Comparison of ENCODE assay signal across 17 cellular contexts in genomic region chr10:73169320-73169719, GRCh38. TPM values are rescaled to one million over a fixed set of nuclear protein-coding genes. Genes with fewer than 3 reads are reported as not detected.
DNase-seq lines count a peak whose midpoint lies in the region; TF ChIP-seq lines count a peak whose summit lies in the region.
"Had no signal": no experiment of that assay in that cellular context is flagged by ENCODE, and none has a peak within 500 bp of the region (broad histone marks: within the 10 kb centered on the region; RNA-seq: fewer than 3 reads in every experiment).

No MANE protein-coding gene starts in this region.

- 96% methylated on average over 1 of the region's 3 CpGs for WGBS in HUES64

- no peak overlapping the region for H3K9ac ChIP-seq in HUES64 (ENCODE audit: low read depth, low read length)

- peak overlapping the region; percentile 54 for H3K4me3 Mint-ChIP-seq in T-helper 2 cell treated with Interferon-gamma antibody and Interleukin-4, amounts not matched to agents 5 μg/mL and 100 μg/mL, for 36 hours
- peak overlapping the region; percentile 56 for H3K4me3 Mint-ChIP-seq in activated T-helper 2 cell treated with anti-CD3 and anti-CD28 coated beads, Interferon-gamma antibody, Interleukin-2, Interleukin-4, amounts not matched to agents 10 μg/mL and 5 μg/mL and 100 μg/mL, durations not matched to agents 14 hours and 24 hours and 36 hours (ENCODE audit: low read depth)
- H3K4me3 Mint-ChIP-seq in nephron progenitor cell = peak overlapping the region; percentile 99

- intact Hi-C loops in activated T-helper 2 cell treated with anti-CD3 and anti-CD28 coated beads, Interferon-gamma antibody, Interleukin-2, Interleukin-4, amounts not matched to agents 10 μg/mL and 5 μg/mL and 100 μg/mL, durations not matched to agents 14 hours and 24 hours and 36 hours (cut with micrococcal nuclease) = loop anchor here (2.0 to 5.0 kb wide), 3 partner anchors 57 to 543 kb away; partner anchors contain the start of genes MICU1, MRPS16 and NUDT13

- H3K9me3 Mint-ChIP-seq in T-helper 2 cell treated with Interferon-gamma antibody and Interleukin-4, amounts not matched to agents 5 μg/mL and 100 μg/mL, for 36 hours = no peaks in the 10 kb centered on the region
- no peaks in the 10 kb centered on the region for H3K9me3 Mint-ChIP-seq in activated T-helper 2 cell treated with anti-CD3 and anti-CD28 coated beads, Interferon-gamma antibody, Interleukin-2, Interleukin-4, amounts not matched to agents 10 μg/mL and 5 μg/mL and 100 μg/mL, durations not matched to agents 14 hours and 24 hours and 36 hours
- H3K9me3 Mint-ChIP-seq in nephron progenitor cell = peaks cover 26% of the 10 kb centered on the region

- TF ChIP-seq CTCF in nephron progenitor cell (IDR thresholded peaks at IDR 0.05) = no peak

- peaks cover 31% of the 10 kb centered on the region for H3K4me1 Mint-ChIP-seq in T-helper 2 cell treated with Interferon-gamma antibody and Interleukin-4, amounts not matched to agents 5 μg/mL and 100 μg/mL, for 36 hours (ENCODE audit: low read depth)
- H3K4me1 Mint-ChIP-seq in activated T-helper 2 cell treated with anti-CD3 and anti-CD28 coated beads, Interferon-gamma antibody, Interleukin-2, Interleukin-4, amounts not matched to agents 10 μg/mL and 5 μg/mL and 100 μg/mL, durations not matched to agents 14 hours and 24 hours and 36 hours (ENCODE audit: low read depth) = peaks cover 26% of the 10 kb centered on the region
- peaks cover 21% of the 10 kb centered on the region for H3K4me1 Mint-ChIP-seq in nephron progenitor cell

- H3K27ac ChIP-seq in HUES64 (ENCODE audit: low read depth, low read length) = no peak overlapping the region

- no peaks in the 10 kb centered on the region for H3K27me3 ChIP-seq in HUES64 (ENCODE audit: insufficient read depth, low read length)
- H3K27me3 ChIP-seq: ascending aorta, colonic mucosa, sigmoid colon had no signal

- H3K27ac Mint-ChIP-seq in T-helper 2 cell treated with Interferon-gamma antibody and Interleukin-4, amounts not matched to agents 5 μg/mL and 100 μg/mL, for 36 hours = peak overlapping the region; percentile 26
- no peak overlapping the region for H3K27ac Mint-ChIP-seq in activated T-helper 2 cell treated with anti-CD3 and anti-CD28 coated beads, Interferon-gamma antibody, Interleukin-2, Interleukin-4, amounts not matched to agents 10 μg/mL and 5 μg/mL and 100 μg/mL, durations not matched to agents 14 hours and 24 hours and 36 hours
- no peak overlapping the region for H3K27ac Mint-ChIP-seq in nephron progenitor cell

- H3K36me3 ChIP-seq in HUES64 (ENCODE audit: insufficient read depth, low read length) = peaks cover 7% of the 10 kb centered on the region; the same call in 1 of the 2 replicates
- H3K36me3 ChIP-seq: ascending aorta, colonic mucosa, sigmoid colon, thoracic aorta had no signal

- H3K27me3 Mint-ChIP-seq in T-helper 2 cell treated with Interferon-gamma antibody and Interleukin-4, amounts not matched to agents 5 μg/mL and 100 μg/mL, for 36 hours (ENCODE audit: low read depth) = no peaks in the 10 kb centered on the region
- no peaks in the 10 kb centered on the region for H3K27me3 Mint-ChIP-seq in activated T-helper 2 cell treated with anti-CD3 and anti-CD28 coated beads, Interferon-gamma antibody, Interleukin-2, Interleukin-4, amounts not matched to agents 10 μg/mL and 5 μg/mL and 100 μg/mL, durations not matched to agents 14 hours and 24 hours and 36 hours (ENCODE audit: low read depth)
- H3K27me3 Mint-ChIP-seq in nephron progenitor cell (ENCODE audit: low read depth, poor library complexity) = no peaks in the 10 kb centered on the region

- no peaks in the 10 kb centered on the region for H3K9me3 ChIP-seq in HUES64 (ENCODE audit: insufficient read depth, low read depth, low read length)
- H3K9me3 ChIP-seq: ascending aorta, colonic mucosa, sigmoid colon, thoracic aorta had no signal

- H3K4me3 ChIP-seq in HUES64 (ENCODE audit: low read length) = peak overlapping the region; percentile 95

- H3K4me1 ChIP-seq in HUES64 (ENCODE audit: insufficient read depth, low read length) = 0 out of 2 replicates have a peak, but pooled peaks cover 4% of the 10 kb centered on the region
- H3K4me1 ChIP-seq: colonic mucosa had no signal

- peaks cover 16% of the 10 kb centered on the region for H3K36me3 Mint-ChIP-seq in T-helper 2 cell treated with Interferon-gamma antibody and Interleukin-4, amounts not matched to agents 5 μg/mL and 100 μg/mL, for 36 hours (ENCODE audit: low read depth)
- H3K36me3 Mint-ChIP-seq in activated T-helper 2 cell treated with anti-CD3 and anti-CD28 coated beads, Interferon-gamma antibody, Interleukin-2, Interleukin-4, amounts not matched to agents 10 μg/mL and 5 μg/mL and 100 μg/mL, durations not matched to agents 14 hours and 24 hours and 36 hours (ENCODE audit: low read depth) = peaks cover 26% of the 10 kb centered on the region
- H3K36me3 Mint-ChIP-seq in nephron progenitor cell (ENCODE audit: low read depth) = peaks cover 43% of the 10 kb centered on the region

- no peak for DNase-seq in T-helper 2 cell treated with Interferon-gamma antibody and Interleukin-4, amounts not matched to agents 5 μg/mL and 100 μg/mL, for 36 hours (ENCODE audit: low spot score)
- no peak for DNase-seq in T-helper 2 cell
- DNase-seq in activated T-helper 2 cell treated with anti-CD3 and anti-CD28 coated beads, Interferon-gamma antibody, Interleukin-2, Interleukin-4, amounts not matched to agents 10 μg/mL and 5 μg/mL and 100 μg/mL, durations not matched to agents 14 hours and 24 hours and 36 hours (ENCODE audit: low spot score) = no peak
- DNase-seq in nephron progenitor cell = no peak
- no peak for DNase-seq in A172 (ENCODE audit: low spot score)
- no peak for DNase-seq in EL
- no peak for DNase-seq in T-helper 1 cell
- DNase-seq: activated CD4-positive, alpha-beta T cell treated with anti-CD3 and anti-CD28 coated beads for 1 hour; activated T-cell treated with anti-CD3 and anti-CD28 coated beads, Interleukin-2, amount 50 U/mL, for 72 hours; colonic mucosa; GOT3; MV-4-11; sigmoid colon; stimulated activated CD4-positive, alpha-beta T cell treated with anti-CD3 and anti-CD28 coated beads, Interleukin-2, amount 100 ng/mL, for 48 hours had no signal

RNA-seq across cellular contexts. Expression of gene FAM149B1, which starts 1.4 kb away (rescaled TPM):
- 13.4 TPM for polyA plus RNA-seq in HUES64 (2013, experiment 1 of 2)
- 20.5 TPM for polyA plus RNA-seq in HUES64 (2013, experiment 2 of 2)
- total RNA-seq in activated T-helper 2 cell treated with anti-CD3 and anti-CD28 coated beads, Interferon-gamma antibody, Interleukin-2, Interleukin-4, amounts not matched to agents 10 μg/mL and 5 μg/mL and 100 μg/mL, durations not matched to agents 14 hours and 24 hours and 36 hours = 13.8 and 14.3 TPM in 2 replicates
- 7.1 and 10.4 TPM in 2 replicates for total RNA-seq in A172 (2014; rRNA removed; shearing (Covaris generic))

RNA-seq across cellular contexts. Expression of gene ECD, which starts 1.5 kb away (rescaled TPM):
- polyA plus RNA-seq in HUES64 (2013, experiment 1 of 2) = 36.9 TPM
- 36.5 TPM for polyA plus RNA-seq in HUES64 (2013, experiment 2 of 2)
- 35.2 and 37.8 TPM in 2 replicates for total RNA-seq in activated T-helper 2 cell treated with anti-CD3 and anti-CD28 coated beads, Interferon-gamma antibody, Interleukin-2, Interleukin-4, amounts not matched to agents 10 μg/mL and 5 μg/mL and 100 μg/mL, durations not matched to agents 14 hours and 24 hours and 36 hours
- 53.9 and 55.2 TPM in 2 replicates for total RNA-seq in A172 (2014; rRNA removed; shearing (Covaris generic))

RNA-seq across cellular contexts. Expression of gene NUDT13, which starts 59.1 kb away (rescaled TPM):
- polyA plus RNA-seq in HUES64 (2013, experiment 1 of 2) = 1.2 TPM
- polyA plus RNA-seq in HUES64 (2013, experiment 2 of 2) = 1.3 TPM
- total RNA-seq in activated T-helper 2 cell treated with anti-CD3 and anti-CD28 coated beads, Interferon-gamma antibody, Interleukin-2, Interleukin-4, amounts not matched to agents 10 μg/mL and 5 μg/mL and 100 μg/mL, durations not matched to agents 14 hours and 24 hours and 36 hours = 0.76 and 1.0 TPM in 2 replicates
- 4.0 and 40.4 TPM in 2 replicates for total RNA-seq in A172 (2014; rRNA removed; shearing (Covaris generic))
